11 cellular contexts compared by ENCODE assay signal in genomic region chr1:2687174-2687591, GRCh38. TPM values are rescaled to one million over a fixed set of nuclear protein-coding genes. Genes with fewer than 3 reads are reported as not detected.
A peak's percentile ranks its signal among the peaks of the same experiment; 100 is the strongest.
DNase-seq lines count a peak whose midpoint lies in the region; ATAC-seq and TF ChIP-seq lines count a peak whose summit lies in the region.
"Not testable (repeated sequence)": the region's sequence is repeated elsewhere in the genome, so short reads cannot be mapped to it uniquely, and the experiment has no call there.
"Had no signal": no experiment of that assay in that cellular context is flagged by ENCODE, and none has a peak within 500 bp of the region (broad histone marks: within the 10 kb centered on the region; RNA-seq: fewer than 3 reads in every experiment).

No MANE protein-coding gene starts in this region.

- not testable (repeated sequence) for H3K4me1 Mint-ChIP-seq in activated CD4-positive, alpha-beta memory T cell treated with anti-CD3 and anti-CD28 coated beads, Interleukin-2, amount 10 ng/mL, durations not matched to agents 7 days and 5 days; activated T-cell treated with anti-CD3 and anti-CD28 coated beads, Interleukin-2, amount 50 U/mL, for 4 hours (ENCODE audit: low read depth)

- peak; percentile 0 for DNase-seq in EL
- DNase-seq in activated CD4-positive, alpha-beta memory T cell treated with anti-CD3 and anti-CD28 coated beads, Interleukin-2, amount 10 ng/mL, durations not matched to agents 7 days and 5 days: peak; percentile 15
- DNase-seq in activated T-cell treated with anti-CD3 and anti-CD28 coated beads, Interleukin-2, amount 50 U/mL, for 4 hours: peak; percentile 21
- peak; percentile 43 for DNase-seq in coronary artery (ENCODE audit: low spot score)
- DNase-seq in left ventricle myocardium superior: peak; percentile 27
- peak; percentile 51 for DNase-seq in lower lobe of right lung
- peak; percentile 58 for DNase-seq in sciatic nerve (ENCODE audit: low spot score)
- DNase-seq in ureter (ENCODE audit: low spot score): peak; percentile 45

- intact Hi-C loops in left ventricle myocardium superior (cut with micrococcal nuclease); lower lobe of right lung (cut with DNase I); sciatic nerve (cut with DNase I): not testable (repeated sequence)

- not testable (repeated sequence) for H3K27me3 ChIP-seq in lower lobe of right lung (ENCODE audit: low read depth)

- H3K4me1 ChIP-seq in lower lobe of right lung: not testable (repeated sequence)

- H3K9me3 Mint-ChIP-seq in activated CD4-positive, alpha-beta memory T cell treated with anti-CD3 and anti-CD28 coated beads, Interleukin-2, amount 10 ng/mL, durations not matched to agents 7 days and 5 days; activated T-cell treated with anti-CD3 and anti-CD28 coated beads, Interleukin-2, amount 50 U/mL, for 4 hours: not testable (repeated sequence)

- not testable (repeated sequence) for H3K36me3 ChIP-seq in lower lobe of right lung

- not testable (repeated sequence) for H3K4me3 Mint-ChIP-seq in activated CD4-positive, alpha-beta memory T cell treated with anti-CD3 and anti-CD28 coated beads, Interleukin-2, amount 10 ng/mL, durations not matched to agents 7 days and 5 days; activated T-cell treated with anti-CD3 and anti-CD28 coated beads, Interleukin-2, amount 50 U/mL, for 4 hours

- not testable (repeated sequence) for H3K4me3 ChIP-seq in coronary artery, lower lobe of right lung

- not testable (repeated sequence) for H3K27me3 Mint-ChIP-seq in activated CD4-positive, alpha-beta memory T cell treated with anti-CD3 and anti-CD28 coated beads, Interleukin-2, amount 10 ng/mL, durations not matched to agents 7 days and 5 days
- H3K27me3 Mint-ChIP-seq in activated T-cell treated with anti-CD3 and anti-CD28 coated beads, Interleukin-2, amount 50 U/mL, for 4 hours (ENCODE audit: low read depth): peaks cover 17% of the 10 kb centered on the region

- CTCF ChIA-PET in activated CD4-positive, alpha-beta memory T cell treated with anti-CD3 and anti-CD28 coated beads, Interleukin-2, amount 10 ng/mL, durations not matched to agents 7 days and 5 days (lab: Charles Lee): not testable (repeated sequence)

- not testable (repeated sequence) for ATAC-seq in activated T-cell treated with anti-CD3 and anti-CD28 coated beads, Interleukin-2, amount 50 U/mL, for 4 hours; left ventricle myocardium superior; lower lobe of right lung; sciatic nerve

- not testable (repeated sequence) for H3K27ac ChIP-seq in coronary artery, lower lobe of right lung

- TF ChIP-seq CTCF in coronary artery (IDR thresholded peaks at IDR 0.05); lower lobe of right lung (IDR thresholded peaks at IDR 0.05): not testable (repeated sequence)

- POLR2A ChIA-PET in activated CD4-positive, alpha-beta memory T cell treated with anti-CD3 and anti-CD28 coated beads, Interleukin-2, amount 10 ng/mL, durations not matched to agents 7 days and 5 days (lab: Charles Lee): not testable (repeated sequence)

- not testable (repeated sequence) for H3K27ac Mint-ChIP-seq in activated CD4-positive, alpha-beta memory T cell treated with anti-CD3 and anti-CD28 coated beads, Interleukin-2, amount 10 ng/mL, durations not matched to agents 7 days and 5 days

- H3K36me3 Mint-ChIP-seq in activated CD4-positive, alpha-beta memory T cell treated with anti-CD3 and anti-CD28 coated beads, Interleukin-2, amount 10 ng/mL, durations not matched to agents 7 days and 5 days (ENCODE audit: low read depth); activated T-cell treated with anti-CD3 and anti-CD28 coated beads, Interleukin-2, amount 50 U/mL, for 4 hours (ENCODE audit: insufficient read depth): not testable (repeated sequence)

- not testable (repeated sequence) for H3K9me3 ChIP-seq in lower lobe of right lung

RNA-seq across cellular contexts. Expression of gene MMEL1, which starts 54.4 kb away (rescaled TPM):
- 1 to 10 TPM; 1.0 to 1.5 TPM for total RNA-seq in activated CD4-positive, alpha-beta memory T cell treated with anti-CD3 and anti-CD28 coated beads, Interleukin-2, amount 10 ng/mL, durations not matched to agents 7 days and 5 days
- under 1 TPM in 2 of 3 donors, not detected in 1; 0.61 to 0.68 TPM for total RNA-seq in activated T-cell treated with anti-CD3 and anti-CD28 coated beads, Interleukin-2, amount 50 U/mL, for 4 hours
- not detected for total RNA-seq in left ventricle myocardium superior
- 7.6 TPM for total RNA-seq in lower lobe of right lung
- total RNA-seq in sciatic nerve: 1.7 TPM
- 18.1 TPM for total RNA-seq in ureter
- total RNA-seq: A172, Daoy, GM23248 had no signal

Comparison
In these comparisons a context has a peak if more than half of its experiments do, and no peak if none do; other contexts are left out.
1. DNase-seq: peak in every context shown above with its lines; median percentile 58 in sciatic nerve; 51 in lower lobe of right lung; 45 in ureter; 43 in coronary artery; 27 in left ventricle myocardium superior; 21 in activated T-cell treated with anti-CD3 and anti-CD28 coated beads, Interleukin-2, amount 50 U/mL, for 4 hours; 15 in activated CD4-positive, alpha-beta memory T cell treated with anti-CD3 and anti-CD28 coated beads, Interleukin-2, amount 10 ng/mL, durations not matched to agents 7 days and 5 days; 0 in EL.